12 cellular contexts compared by ENCODE assay signal in genomic region chr3:155070932-155071387, GRCh38. TPM values are rescaled to one million over a fixed set of nuclear protein-coding genes. Genes with fewer than 3 reads are reported as not detected.
DNase-seq lines count a peak whose midpoint lies in the region; ATAC-seq and TF ChIP-seq lines count a peak whose summit lies in the region.
"Had no signal": no experiment of that assay in that cellular context is flagged by ENCODE, and none has a peak within 500 bp of the region (broad histone marks: within the 10 kb centered on the region; RNA-seq: fewer than 3 reads in every experiment).

No MANE protein-coding gene starts in this region.

- H3K4me3 ChIP-seq in AG09309 (ENCODE audit: control insufficient read depth, low read depth, low read length) (no peak overlapping the region), right lobe of liver (no peak overlapping the region)

- peaks cover 26% of the 10 kb centered on the region for H3K4me1 Mint-ChIP-seq in chondrocyte (ENCODE audit: low read depth)
- no peaks in the 10 kb centered on the region for H3K4me1 Mint-ChIP-seq in activated CD8-positive, alpha-beta T cell treated with anti-CD3 and anti-CD28 coated beads for 36 hours (ENCODE audit: low read depth)
- H3K4me1 Mint-ChIP-seq: CD4-positive, alpha-beta memory T cell had no signal

- H3K27me3 ChIP-seq in right lobe of liver, result no peaks in the 10 kb centered on the region

- no peak for TF ChIP-seq CTCF in AG09309 (IDR thresholded peaks at IDR 0.05; ENCODE audit: control insufficient read depth, insufficient read depth, low read depth, low read length, missing control alignments)
- no peak for TF ChIP-seq CTCF in chondrocyte (IDR thresholded peaks at IDR 0.05)
- no peak for TF ChIP-seq CTCF in right lobe of liver (IDR thresholded peaks at IDR 0.05)
- TF ChIP-seq CTCF in activated CD8-positive, alpha-beta T cell treated with anti-CD3 and anti-CD28 coated beads for 36 hours (IDR thresholded peaks at IDR 0.05), result no peak

- WGBS in right lobe of liver (ENCODE audit: insufficient coverage, low coverage, low lambda C conversion rate, missing lambda C conversion rate), result 52% methylated on average over 5 of the region's 8 CpGs

- H3K27ac Mint-ChIP-seq in chondrocyte (ENCODE audit: unreplicated experiment), result peak overlapping the region; percentile 81
- no peak overlapping the region for H3K27ac Mint-ChIP-seq in activated CD8-positive, alpha-beta T cell treated with anti-CD3 and anti-CD28 coated beads for 36 hours
- H3K27ac Mint-ChIP-seq: CD4-positive, alpha-beta memory T cell had no signal

- H3K36me3 ChIP-seq in right lobe of liver, result no peaks in the 10 kb centered on the region

- H3K9me3 ChIP-seq in right lobe of liver, result no peaks in the 10 kb centered on the region

- H3K27me3 Mint-ChIP-seq in chondrocyte (ENCODE audit: low read depth), result no peaks in the 10 kb centered on the region
- no peaks in the 10 kb centered on the region for H3K27me3 Mint-ChIP-seq in activated CD8-positive, alpha-beta T cell treated with anti-CD3 and anti-CD28 coated beads for 36 hours
- H3K27me3 Mint-ChIP-seq: CD4-positive, alpha-beta memory T cell had no signal

- H3K4me1 ChIP-seq in right lobe of liver, result no peaks in the 10 kb centered on the region

- H3K9me3 Mint-ChIP-seq in chondrocyte (ENCODE audit: low read depth), result peaks cover 8% of the 10 kb centered on the region
- peaks cover 4% of the 10 kb centered on the region for H3K9me3 Mint-ChIP-seq in activated CD8-positive, alpha-beta T cell treated with anti-CD3 and anti-CD28 coated beads for 36 hours

- no peak overlapping the region for H3K4me3 Mint-ChIP-seq in chondrocyte (ENCODE audit: unreplicated experiment)
- no peak overlapping the region for H3K4me3 Mint-ChIP-seq in activated CD8-positive, alpha-beta T cell treated with anti-CD3 and anti-CD28 coated beads for 36 hours
- H3K4me3 Mint-ChIP-seq: CD4-positive, alpha-beta memory T cell had no signal

- H3K36me3 Mint-ChIP-seq in chondrocyte (ENCODE audit: low read depth), result no peaks in the 10 kb centered on the region
- no peaks in the 10 kb centered on the region for H3K36me3 Mint-ChIP-seq in activated CD8-positive, alpha-beta T cell treated with anti-CD3 and anti-CD28 coated beads for 36 hours (ENCODE audit: low read depth)
- H3K36me3 Mint-ChIP-seq: CD4-positive, alpha-beta memory T cell had no signal

- H3K27ac ChIP-seq in right lobe of liver, result no peak overlapping the region

- POLR2A ChIA-PET in activated CD8-positive, alpha-beta T cell treated with anti-CD3 and anti-CD28 coated beads for 36 hours (lab: Charles Lee), result no interaction called here

- TF ChIP-seq POLR2A in right lobe of liver (IDR thresholded peaks at IDR 0.05), result no peak

- ATAC-seq in right lobe of liver (peak; percentile 51 to 85 (median 73)), HG02884 (IDR thresholded peaks at IDR 0.05; ENCODE audit: unreplicated experiment) (no peak), GM19397 (IDR thresholded peaks at IDR 0.05; ENCODE audit: unreplicated experiment) (no peak)
- no peak for ATAC-seq in activated CD8-positive, alpha-beta T cell treated with anti-CD3 and anti-CD28 coated beads for 36 hours

- CTCF ChIA-PET in activated CD8-positive, alpha-beta T cell treated with anti-CD3 and anti-CD28 coated beads for 36 hours (lab: Charles Lee), result no interaction called here

- intact Hi-C loops in right lobe of liver (cut with DNase I), result no loop called here
- intact Hi-C loops in activated CD8-positive, alpha-beta T cell treated with anti-CD3 and anti-CD28 coated beads for 36 hours (cut with micrococcal nuclease), result no loop called here

- DNase-seq in AG09309 (ENCODE audit: low read depth) (peak; percentile 95), M059J (ENCODE audit: low read depth) (peak; percentile 83), chondrocyte (ENCODE audit: low spot score) (no peak), right lobe of liver (no peak), DMS53 treated with DMSO at 0.1 percent for 48 hours (lab: John Stamatoyannopoulos, UW; ENCODE audit: unreplicated experiment) (no peak)
- no peak for DNase-seq in activated CD8-positive, alpha-beta T cell treated with anti-CD3 and anti-CD28 coated beads for 36 hours
- DNase-seq: activated CD8-positive, alpha-beta memory T cell treated with anti-CD3 and anti-CD28 coated beads, Interleukin-2, amount 50 U/mL, for 48 hours; CD4-positive, alpha-beta memory T cell; NCI-H2029 treated with DMSO at 0.1 percent for 48 hours; substantia nigra had no signal

RNA-seq across cellular contexts. Expression of gene MME, which starts 9.2 kb away (rescaled TPM):
- 45.1 and 51.7 TPM in 2 replicates for total RNA-seq in M059J (2014; rRNA removed; shearing (Covaris generic))
- total RNA-seq in chondrocyte (1.7 to 8.9 TPM (median 2.5 TPM) in 3 replicates), right lobe of liver (10 to 100 TPM in 5 of 6 experiments, 1 to 10 TPM in 1; 9.9 to 79.1 (median 35.1) TPM)
- total RNA-seq in activated CD8-positive, alpha-beta T cell treated with anti-CD3 and anti-CD28 coated beads for 36 hours, result not detected

Comparison
In these comparisons a context has a peak if more than half of its experiments do, and no peak if none do; other contexts are left out.
1. DNase-seq: peak in AG09309 (single experiment) and M059J (single experiment); none in chondrocyte (single experiment), right lobe of liver (0 of 3), activated CD8-positive, alpha-beta T cell treated with anti-CD3 and anti-CD28 coated beads for 36 hours (single experiment) and DMS53 treated with DMSO at 0.1 percent for 48 hours (single experiment).
2. ATAC-seq: peak in right lobe of liver (4 of 4); none in HG02884 (single experiment), activated CD8-positive, alpha-beta T cell treated with anti-CD3 and anti-CD28 coated beads for 36 hours (single experiment) and GM19397 (single experiment).